In the genomic region with DNA sequence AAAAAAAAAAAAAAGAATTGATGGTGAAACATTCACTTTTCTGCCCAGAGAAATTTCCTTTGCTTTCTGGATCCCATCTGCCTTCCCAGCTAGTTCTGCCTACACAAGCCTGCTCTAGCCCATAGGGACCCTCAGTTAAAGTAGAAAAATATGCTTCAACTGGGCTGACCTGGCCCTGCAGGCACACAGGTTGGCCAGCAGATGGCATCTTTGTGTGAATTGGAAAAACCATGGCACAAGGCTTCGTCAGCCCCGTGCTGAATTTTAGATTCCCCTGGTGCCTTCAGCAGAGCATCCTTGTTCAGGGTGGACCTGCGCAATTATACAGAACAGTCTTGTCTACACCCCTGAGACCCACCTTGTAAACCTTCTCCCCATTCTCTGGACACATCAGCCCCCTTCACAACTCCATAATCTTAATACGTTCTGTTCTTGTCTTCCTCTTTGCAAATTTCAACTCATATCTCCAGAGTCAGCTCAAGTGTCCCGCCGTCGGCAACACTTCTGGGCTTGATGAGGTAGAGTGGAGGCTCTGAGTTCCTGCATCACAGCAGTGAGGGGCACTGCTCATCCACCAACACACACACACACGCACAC, we compare ENCODE assay signal across 9 cellular contexts.
DNase-seq lines count a peak whose midpoint lies in the region; ATAC-seq and TF ChIP-seq lines count a peak whose summit lies in the region.
"Had no signal": no experiment of that assay in that cellular context is flagged by ENCODE, and none has a peak within 500 bp of the region (broad histone marks: within the 10 kb centered on the region; RNA-seq: fewer than 3 reads in every experiment).

No MANE protein-coding gene starts in this region.

- H3K4me1 Mint-ChIP-seq in osteocyte (ENCODE audit: unreplicated experiment) = no peaks in the 10 kb centered on the region

- no peak overlapping the region for H3K4me3 Mint-ChIP-seq in osteocyte (ENCODE audit: unreplicated experiment)

- peak; percentile 26 for DNase-seq in NCI-H446 treated with DMSO at 0.1 percent for 48 hours (lab: John Stamatoyannopoulos, UW)
- DNase-seq in activated T-cell treated with anti-CD3 and anti-CD28 coated beads for 4 hours = peak; percentile 47
- peak; percentile 60 for DNase-seq in fibroblast of mammary gland (ENCODE audit: low read depth)
- no peak for DNase-seq in osteocyte (ENCODE audit: extremely low spot score, unreplicated experiment)
- DNase-seq in globus pallidus (ENCODE audit: low spot score) = no peak

- H3K27ac Mint-ChIP-seq in osteocyte (ENCODE audit: unreplicated experiment) = no peak overlapping the region

- H3K27me3 Mint-ChIP-seq in osteocyte (ENCODE audit: unreplicated experiment) = peaks cover 25% of the 10 kb centered on the region

- no peaks in the 10 kb centered on the region for H3K36me3 Mint-ChIP-seq in osteocyte (ENCODE audit: unreplicated experiment)

- TF ChIP-seq CTCF in C4-2B (conservative IDR thresholded peaks at IDR 0.05) (peak; percentile 84), fibroblast of mammary gland (conservative IDR thresholded peaks at IDR 0.05; ENCODE audit: control insufficient read depth, insufficient read depth, low read depth, low read length) (peak; percentile 92), osteocyte (IDR thresholded peaks at IDR 0.05) (peak; percentile 73)

- no peaks in the 10 kb centered on the region for H3K9me3 Mint-ChIP-seq in osteocyte (ENCODE audit: unreplicated experiment)

- no peak overlapping the region for H3K4me3 ChIP-seq in fibroblast of mammary gland (ENCODE audit: control insufficient read depth, low read depth, low read length)
- H3K4me3 ChIP-seq: SK-N-MC had no signal

- H3K27ac ChIP-seq in C4-2B = no peak overlapping the region
- H3K27ac ChIP-seq: SK-N-MC had no signal

- peak; percentile 92 for ATAC-seq in GM18517 (IDR thresholded peaks at IDR 0.05; ENCODE audit: unreplicated experiment)
- peak; percentile 92 for ATAC-seq in HG02943 (IDR thresholded peaks at IDR 0.05; ENCODE audit: low read depth, unreplicated experiment)

Comparison
In these comparisons a context has a peak if more than half of its experiments do, and no peak if none do; other contexts are left out.
1. DNase-seq: peak in NCI-H446 treated with DMSO at 0.1 percent for 48 hours (single experiment), activated T-cell treated with anti-CD3 and anti-CD28 coated beads for 4 hours (single experiment) and fibroblast of mammary gland (single experiment); none in osteocyte (single experiment) and globus pallidus (single experiment).
2. Peak in every context shown above with its lines, with median percentiles within 50 percentile points of each other: CTCF ChIP-seq.